8 cellular contexts compared by ENCODE assay signal in genomic region chr1:116360435-116361173, GRCh38. TPM values are rescaled to one million over a fixed set of nuclear protein-coding genes. Genes with fewer than 3 reads are reported as not detected.
A peak's percentile ranks its signal among the peaks of the same experiment; 100 is the strongest.
DNase-seq lines count a peak whose midpoint lies in the region; ATAC-seq and TF ChIP-seq lines count a peak whose summit lies in the region.

No MANE protein-coding gene starts in this region.

- H3K27me3 Mint-ChIP-seq in HFFc6 (ENCODE audit: insufficient read depth): peaks cover 7% of the 10 kb centered on the region
- no peaks in the 10 kb centered on the region for H3K27me3 Mint-ChIP-seq in T-helper 17 cell

- no peak for TF ChIP-seq POLR2A in adrenal gland (IDR thresholded peaks at IDR 0.05)

- DNase-seq in HFFc6: no peak
- DNase-seq in adrenal gland: no peak
- DNase-seq in activated CD8-positive, alpha-beta memory T cell treated with anti-CD3 and anti-CD28 coated beads for 24 hours: no peak
- DNase-seq in T-helper 17 cell: no peak
- no peak for DNase-seq in GM19240 (ENCODE audit: insufficient read length, low spot score)

- H3K9me3 ChIP-seq in adrenal gland (replicated peaks in 1 of 3) (no peaks in the 10 kb centered on the region), liver (ENCODE audit: control insufficient read depth in 4 of 4, low read length in 3 of 4) (no peaks in the 10 kb centered on the region), T-helper 17 cell (ENCODE audit: control insufficient read depth, low read length, poor library complexity, severe bottlenecking) (no peaks in the 10 kb centered on the region)

- H3K4me3 Mint-ChIP-seq in HFFc6: no peak overlapping the region
- no peak overlapping the region for H3K4me3 Mint-ChIP-seq in T-helper 17 cell

- peak; percentile 54 for TF ChIP-seq CTCF in C4-2B (conservative IDR thresholded peaks at IDR 0.05)
- TF ChIP-seq CTCF in HFFc6 (IDR thresholded peaks at IDR 0.05): peak; percentile 72
- TF ChIP-seq CTCF in adrenal gland (IDR thresholded peaks at IDR 0.05): peak; percentile 17 to 63 (median 48)
- peak; percentile 52 for TF ChIP-seq CTCF in liver (IDR thresholded peaks at IDR 0.05; ENCODE audit: low read depth, low read length, missing input control)

- no peak overlapping the region for H3K4me3 ChIP-seq in adrenal gland
- no peak overlapping the region for H3K4me3 ChIP-seq in liver (ENCODE audit: low read depth in 1 of 3, low read length in 3 of 3)

- H3K9ac ChIP-seq in liver (ENCODE audit: low read depth in 1 of 2, low read length in 2 of 2): no peak overlapping the region

- peaks cover 0 to 4% of the 10 kb centered on the region in 2 donors for H3K4me1 ChIP-seq in adrenal gland (replicated peaks in 1 of 2)
- H3K4me1 ChIP-seq in liver (ENCODE audit: control insufficient read depth in 4 of 4, insufficient read depth in 4 of 4, low read length in 3 of 4): peaks cover 0 to 9% (median 7%) of the 10 kb centered on the region in 4 donors

- ATAC-seq in GM21737 (IDR thresholded peaks at IDR 0.05; ENCODE audit: unreplicated experiment): no peak
- ATAC-seq in T-helper 17 cell: no peak

- WGBS in adrenal gland, 4 donors: 55 to 77% (median 64%) methylated on average over 2 of the region's 2 CpGs
- WGBS in liver: 73% methylated on average over 2 of the region's 2 CpGs

- H3K9me3 Mint-ChIP-seq in HFFc6: no peaks in the 10 kb centered on the region

- peak; percentile 83 to 86 for TF ChIP-seq RAD21 in liver (IDR thresholded peaks at IDR 0.05)

- H3K4me1 Mint-ChIP-seq in HFFc6 (ENCODE audit: low read depth) (peaks cover 47% of the 10 kb centered on the region), T-helper 17 cell (peaks cover 17% of the 10 kb centered on the region)

- H3K27me3 ChIP-seq in adrenal gland: no peaks in the 10 kb centered on the region
- H3K27me3 ChIP-seq in liver (ENCODE audit: control insufficient read depth in 4 of 4, insufficient read depth in 4 of 4, low read length in 3 of 4): no peaks in the 10 kb centered on the region

- H3K27ac Mint-ChIP-seq in HFFc6 (no peak overlapping the region), T-helper 17 cell (no peak overlapping the region)

- H3K36me3 Mint-ChIP-seq in HFFc6 (ENCODE audit: low read depth) (no peaks in the 10 kb centered on the region), T-helper 17 cell (ENCODE audit: low read depth) (no peaks in the 10 kb centered on the region)

- H3K36me3 ChIP-seq in adrenal gland (replicated peaks in 1 of 2) (no peaks in the 10 kb centered on the region), liver (ENCODE audit: control insufficient read depth in 4 of 4, insufficient read depth in 3 of 4, low read depth in 1 of 4, low read length in 3 of 4) (no peaks in the 10 kb centered on the region)

- H3K27ac ChIP-seq in C4-2B (no peak overlapping the region), adrenal gland (no peak overlapping the region), liver (ENCODE audit: low read depth in 1 of 2, low read length in 2 of 2) (no peak overlapping the region)

- intact Hi-C loops in adrenal gland (cut with DNase I): loop anchor here (5.0 to 10.0 kb wide), 3 partner anchors 122 to 216 kb away; no protein-coding TSS in a partner anchor

TF ChIP-seq in liver, 16 proteins besides CTCF, POLR2A, EP300 and RAD21:
- TF ChIP-seq TAF1 (conservative IDR thresholded peaks at IDR 0.05) (no peak), YY1 (IDR thresholded peaks at IDR 0.05) (no peak), REST (IDR thresholded peaks at IDR 0.05) (no peak), HNF4A (conservative IDR thresholded peaks at IDR 0.05) (peak in 1 of 2 donors; percentile 7), EGR1 (IDR thresholded peaks at IDR 0.05; ENCODE audit: low read depth in 2 of 2) (no peak), HNF4G (IDR thresholded peaks at IDR 0.05) (no peak), FOXA2 (IDR thresholded peaks at IDR 0.05) (no peak), MAX (IDR thresholded peaks at IDR 0.05) (no peak)

RNA-seq across cellular contexts. Expression of gene ATP1A1, which starts 12.4 kb away (rescaled TPM):
- total RNA-seq in HFFc6 (2021; fragmentation: NEBNext Ultra II Directional; extraction: Animal tissue kit (Norgen Biotek cat#: 25700)): 100 to 1,000 TPM; 192 to 244 (median 222) TPM
- total RNA-seq in adrenal gland (100 to 1,000 TPM; 188 to 377 (median 222) TPM), liver (100 to 1,000 TPM in 1 of 2 donors, 10 to 100 TPM in 1; 80.8 to 128 TPM), T-helper 17 cell (100 to 1,000 TPM; 259 to 313 TPM)
- polyA plus RNA-seq in adrenal gland (100 to 1,000 TPM in 2 of 3 donors, 10 to 100 TPM in 1; 60.7 to 336 (median 109) TPM), liver (10 to 100 TPM; 68.6 to 84.5 TPM)
